ENCODE assay signal across 38 cellular contexts in the genomic region with DNA sequence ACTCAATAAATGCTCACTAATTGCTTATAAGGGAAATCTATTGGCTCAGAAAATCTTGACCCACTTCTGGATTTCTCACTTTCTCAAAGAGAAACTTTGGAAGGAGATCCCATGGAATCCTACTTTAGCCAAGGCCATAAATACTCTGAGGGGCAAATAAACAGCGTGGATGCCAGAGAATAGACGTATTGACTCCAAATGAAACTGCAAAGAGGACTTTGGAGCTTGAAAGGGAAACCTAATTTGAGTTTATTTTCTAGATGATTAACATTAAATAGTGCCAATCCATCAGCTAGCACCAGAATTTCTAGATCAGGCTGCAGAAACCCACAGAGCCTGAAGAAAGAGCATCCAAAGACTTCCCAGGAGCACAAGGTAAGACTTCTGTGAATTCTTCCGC. TPM values are rescaled to one million over a fixed set of nuclear protein-coding genes. Genes with fewer than 3 reads are reported as not detected.
"Had no signal": no experiment of that assay in that cellular context is flagged by ENCODE, and none has a peak within 500 bp of the region (broad histone marks: within the 10 kb centered on the region; RNA-seq: fewer than 3 reads in every experiment).

MS4A18 (plus strand) TSS at position 301 of the 400 bp plus-strand sequence.

- DNase-seq: Karpas-422, Kasumi-1, KG1, MG63, MM.1S, MV-4-11, NCI-H1048, NCI-H1092, NCI-H1092 treated with DMSO at 0.1 percent for 48 hours, NCI-H1105, NCI-H1105 treated with DMSO at 0.1 percent for 48 hours, NCI-H1417, NCI-H1417 treated with DMSO at 0.1 percent for 48 hours, NCI-H1436, NCI-H1436 treated with DMSO at 0.1 percent for 48 hours, NCI-H146, NCI-H1694, NCI-H1694 treated with DMSO at 0.1 percent for 48 hours, NCI-H187, NCI-H187 treated with DMSO at 0.1 percent for 48 hours, NCI-H1930, NCI-H2029, NCI-H2029 treated with DMSO at 0.1 percent for 48 hours, NCI-H2081, NCI-H2081 treated with DMSO at 0.1 percent for 48 hours, NCI-H2107, NCI-H2171, NCI-H2171 treated with DMSO at 0.1 percent for 48 hours, NCI-H2227 treated with DMSO at 0.1 percent for 48 hours, NCI-H226, NCI-H345, NCI-H446, NCI-H446 treated with DMSO at 0.1 percent for 48 hours had no signal

- H3K36me3 ChIP-seq: MG63 had no signal

- H3K27ac ChIP-seq: KMS-11 had no signal

- H3K4me2 ChIP-seq: KMS-11 had no signal

- H3K9me3 ChIP-seq: MG63 had no signal

- H3K9ac ChIP-seq: KMS-11 had no signal

- H3K4me3 ChIP-seq: MG63 had no signal

RNA-seq across cellular contexts. Expression of gene MS4A18, which starts in this region (rescaled TPM):
- total RNA-seq: LHCN-M2, M059J, MCF 10A, NCI-H460 had no signal
